Comparison of ENCODE assay signal across 9 cellular contexts in genomic region chr2:235263205-235264120, GRCh38.
A peak's percentile ranks its signal among the peaks of the same experiment; 100 is the strongest.
DNase-seq lines count a peak whose midpoint lies in the region; ATAC-seq, FAIRE-seq and TF ChIP-seq lines count a peak whose summit lies in the region.
"Had no signal": no experiment of that assay in that cellular context is flagged by ENCODE, and none has a peak within 500 bp of the region (broad histone marks: within the 10 kb centered on the region; RNA-seq: fewer than 3 reads in every experiment).

No MANE protein-coding gene starts in this region.

- DNase-seq in DMS 273 (lab: John Stamatoyannopoulos, UW; ENCODE audit: unreplicated experiment) (peak; percentile 65), DMS 273 treated with DMSO at 0.1 percent for 48 hours (lab: John Stamatoyannopoulos, UW) (no peak), bronchial epithelial cell (ENCODE audit: low read depth) (peak; percentile 69), superior temporal gyrus (ENCODE audit: extremely low spot score) (peak; percentile 85)
- no peak for DNase-seq in effector memory CD8-positive, alpha-beta T cell

- peaks cover 0 to 4% of the 10 kb centered on the region in 2 donors for H3K9me3 Mint-ChIP-seq in effector memory CD8-positive, alpha-beta T cell

- H3K4me1 Mint-ChIP-seq in effector memory CD8-positive, alpha-beta T cell (ENCODE audit: low read depth in 2 of 2) = peaks cover 0 to 3% of the 10 kb centered on the region in 2 donors

- H3K4me3 ChIP-seq in bronchial epithelial cell (ENCODE audit: low read depth, low read length) = no peak overlapping the region

- H3K27me3 ChIP-seq in bronchial epithelial cell (ENCODE audit: control insufficient read depth, insufficient read depth, low read length) = peaks cover 1% of the 10 kb centered on the region
- H3K27me3 ChIP-seq in layer of hippocampus (ENCODE audit: control insufficient read depth, insufficient read depth, low read length) = peaks cover 2% of the 10 kb centered on the region

- TF ChIP-seq CTCF in bronchial epithelial cell (IDR thresholded peaks at IDR 0.05; ENCODE audit: insufficient read depth, low read length, severe bottlenecking) = no peak

- H3K27me3 Mint-ChIP-seq in effector memory CD8-positive, alpha-beta T cell = peaks cover 51 to 73% of the 10 kb centered on the region in 2 donors

- H3K4me3 Mint-ChIP-seq in effector memory CD8-positive, alpha-beta T cell = no peak overlapping the region

- peaks cover 4% of the 10 kb centered on the region for H3K36me3 Mint-ChIP-seq in effector memory CD8-positive, alpha-beta T cell (ENCODE audit: insufficient read depth)

- H3K27ac Mint-ChIP-seq in effector memory CD8-positive, alpha-beta T cell = no peak overlapping the region

- no peak for ATAC-seq in effector memory CD8-positive, alpha-beta T cell (replicated peaks)
- ATAC-seq in GM18502 (IDR thresholded peaks at IDR 0.05; ENCODE audit: poor library complexity, unreplicated experiment) (no peak), GM21390 (IDR thresholded peaks at IDR 0.05; ENCODE audit: unreplicated experiment) (no peak)

- FAIRE-seq in bronchial epithelial cell (lab: Jason Lieb, UNC) = no peak
- FAIRE-seq: A204.1 had no signal

- peak overlapping the region; percentile 24 for H3K27ac ChIP-seq in layer of hippocampus (ENCODE audit: low read depth, low read length)

- no peaks in the 10 kb centered on the region for H3K36me3 ChIP-seq in bronchial epithelial cell (ENCODE audit: control insufficient read depth, insufficient read depth, low read length)

Comparison
In these comparisons a context has a peak if more than half of its experiments do, and no peak if none do; other contexts are left out.
1. DNase-seq: peak in DMS 273 (single experiment), bronchial epithelial cell (single experiment) and superior temporal gyrus (single experiment); none in DMS 273 treated with DMSO at 0.1 percent for 48 hours (single experiment) and effector memory CD8-positive, alpha-beta T cell (0 of 3).